In genomic region chr2:74457549-74458131, GRCh38 we compare ENCODE assay signal across 1 cellular context.
TF ChIP-seq lines count a peak whose summit lies in the region.

No MANE protein-coding gene starts in this region.

TF ChIP-seq in HepG2, 621 proteins besides CTCF, POLR2A, EP300 and RAD21 (continued from another document and continues in another):
- TF ChIP-seq DMTF1 (CRISPR knock-in tag; IDR thresholded peaks at IDR 0.05) (0 out of 2 replicates have a peak, but pooled peaks have one; percentile 74), MEF2D (CRISPR knock-in tag; IDR thresholded peaks at IDR 0.05) (0 out of 2 replicates have a peak, but pooled peaks have one; percentile 30), GATAD2A (CRISPR knock-in tag; IDR thresholded peaks at IDR 0.05) (peak; percentile 33; the same call in 1 of the 2 replicates), TFDP1 (CRISPR knock-in tag; IDR thresholded peaks at IDR 0.05; ENCODE audit: borderline replicate concordance) (0 out of 2 replicates have a peak, but pooled peaks have one; percentile 15), MLLT10 (CRISPR knock-in tag; IDR thresholded peaks at IDR 0.05) (no peak), ZNF160 (CRISPR knock-in tag; IDR thresholded peaks at IDR 0.05) (no peak), ZNF121 (CRISPR knock-in tag; IDR thresholded peaks at IDR 0.05) (peak; percentile 44; the same call in 1 of the 2 replicates), ZNF530 (CRISPR knock-in tag; IDR thresholded peaks at IDR 0.05; ENCODE audit: low read depth) (no peak), JDP2 (CRISPR knock-in tag; IDR thresholded peaks at IDR 0.05; ENCODE audit: borderline replicate concordance) (no peak; the same call in 1 of the 2 replicates), ZNF577 (CRISPR knock-in tag; IDR thresholded peaks at IDR 0.05; ENCODE audit: borderline replicate concordance, low read depth) (no peak), ETV6 (CRISPR knock-in tag; conservative IDR thresholded peaks at IDR 0.05) (0 out of 2 replicates have a peak, but pooled peaks have one; percentile 16), NCOA1 (CRISPR knock-in tag; IDR thresholded peaks at IDR 0.05) (peak; percentile 78; the same call in 1 of the 2 replicates), ZNF253 (CRISPR knock-in tag; IDR thresholded peaks at IDR 0.05; ENCODE audit: borderline replicate concordance) (no peak), ZNF891 (CRISPR knock-in tag; IDR thresholded peaks at IDR 0.05) (peak; percentile 72), ZNF576 (CRISPR knock-in tag; IDR thresholded peaks at IDR 0.05) (no peak), ZMAT5 (CRISPR knock-in tag; IDR thresholded peaks at IDR 0.05; ENCODE audit: borderline replicate concordance, low read depth) (no peak), MTF1 (CRISPR knock-in tag; IDR thresholded peaks at IDR 0.05) (no peak), ZNF703 (CRISPR knock-in tag; IDR thresholded peaks at IDR 0.05; ENCODE audit: borderline replicate concordance) (no peak), TBX2 (CRISPR knock-in tag; IDR thresholded peaks at IDR 0.05; ENCODE audit: borderline replicate concordance) (no peak; the same call in none of the 2 replicates), ZFP36L1 (CRISPR knock-in tag; IDR thresholded peaks at IDR 0.05) (no peak), SNAPC2 (CRISPR knock-in tag; IDR thresholded peaks at IDR 0.05) (peak; percentile 81; the same call in 1 of the 2 replicates), ZBTB38 (CRISPR knock-in tag; IDR thresholded peaks at IDR 0.05) (peak; percentile 54), ZNF337 (CRISPR knock-in tag; IDR thresholded peaks at IDR 0.05; ENCODE audit: borderline replicate concordance, low read depth) (peak; percentile 11; the same call in 1 of the 2 replicates), FOXJ3 (CRISPR knock-in tag; IDR thresholded peaks at IDR 0.05; ENCODE audit: borderline replicate concordance) (no peak; the same call in 1 of the 2 replicates), KLF15 (CRISPR knock-in tag; IDR thresholded peaks at IDR 0.05; ENCODE audit: borderline replicate concordance) (no peak; the same call in 1 of the 2 replicates), NFE2L1 (CRISPR knock-in tag; IDR thresholded peaks at IDR 0.05; ENCODE audit: borderline replicate concordance) (no peak), TIGD3 (CRISPR knock-in tag; IDR thresholded peaks at IDR 0.05; ENCODE audit: borderline replicate concordance) (no peak), ARNTL (CRISPR knock-in tag; IDR thresholded peaks at IDR 0.05) (no peak; the same call in 1 of the 2 replicates), ZNF816 (CRISPR knock-in tag; IDR thresholded peaks at IDR 0.05; ENCODE audit: borderline replicate concordance) (peak; percentile 80; the same call in 1 of the 2 replicates), IRF1 (CRISPR knock-in tag; IDR thresholded peaks at IDR 0.05; ENCODE audit: low read depth) (no peak), LCORL (IDR thresholded peaks at IDR 0.05) (0 out of 2 replicates have a peak, but pooled peaks have one; percentile 9), LCORL (CRISPR knock-in tag; IDR thresholded peaks at IDR 0.05) (peak; percentile 90), ARNT2 (CRISPR knock-in tag; IDR thresholded peaks at IDR 0.05; ENCODE audit: low read depth) (peak; percentile 12; the same call in 1 of the 2 replicates), MTERF4 (CRISPR knock-in tag; IDR thresholded peaks at IDR 0.05) (0 out of 2 replicates have a peak, but pooled peaks have one; percentile 45), MAF1 (CRISPR knock-in tag; IDR thresholded peaks at IDR 0.05; ENCODE audit: borderline replicate concordance) (peak; percentile 52; the same call in 1 of the 2 replicates), RARG (CRISPR knock-in tag; IDR thresholded peaks at IDR 0.05; ENCODE audit: low read depth) (0 out of 2 replicates have a peak, but pooled peaks have one; percentile 53), ZNF264 (CRISPR knock-in tag; IDR thresholded peaks at IDR 0.05) (no peak), ZBTB43 (CRISPR knock-in tag; conservative IDR thresholded peaks at IDR 0.05) (peak; percentile 62; the same call in 1 of the 2 replicates), ZEB1 (IDR thresholded peaks at IDR 0.05; ENCODE audit: insufficient replicate concordance, low read depth) (peak; percentile 93), NR3C1 (CRISPR knock-in tag; IDR thresholded peaks at IDR 0.05) (no peak), ZNF883 (CRISPR knock-in tag; IDR thresholded peaks at IDR 0.05; ENCODE audit: not compliant biosample characterization) (peak; percentile 84), NFAT5 (CRISPR knock-in tag; IDR thresholded peaks at IDR 0.05) (0 out of 2 replicates have a peak, but pooled peaks have one; percentile 8), ZBTB2 (CRISPR knock-in tag; IDR thresholded peaks at IDR 0.05; ENCODE audit: low read depth) (peak; percentile 66; the same call in 1 of the 2 replicates), SALL1 (CRISPR knock-in tag; IDR thresholded peaks at IDR 0.05) (peak; percentile 71), SIN3A (IDR thresholded peaks at IDR 0.05; ENCODE audit: borderline replicate concordance, low read depth, low read length) (peak; percentile 43; the same call in 1 of the 2 replicates), BRF2 (CRISPR knock-in tag; IDR thresholded peaks at IDR 0.05) (peak; percentile 86; the same call in 1 of the 2 replicates), ZNF746 (CRISPR knock-in tag; IDR thresholded peaks at IDR 0.05) (peak; percentile 91; the same call in 1 of the 2 replicates), ZNF101 (CRISPR knock-in tag; IDR thresholded peaks at IDR 0.05; ENCODE audit: borderline replicate concordance, low read depth) (no peak), ZNF782 (CRISPR knock-in tag; IDR thresholded peaks at IDR 0.05; ENCODE audit: borderline replicate concordance) (peak; percentile 87; the same call in 1 of the 2 replicates)
